8 cellular contexts compared by ENCODE assay signal in genomic region chr7:98107313-98107691, GRCh38. TPM values are rescaled to one million over a fixed set of nuclear protein-coding genes. Genes with fewer than 3 reads are reported as not detected.
A peak's percentile ranks its signal among the peaks of the same experiment; 100 is the strongest.
DNase-seq lines count a peak whose midpoint lies in the region; ATAC-seq and TF ChIP-seq lines count a peak whose summit lies in the region.

No MANE protein-coding gene starts in this region.

- intact Hi-C loops in CD8-positive, alpha-beta T cell (cut with DNase I, micrococcal nuclease) = loop anchor here (2.0 to 5.0 kb wide), 8 partner anchors 25 to 991 kb away; partner anchors contain the start of genes TRRAP (in 2 of the 2), BAIAP2L1 (in 1 of the 2), BRI3 (in 1 of the 2) and SDHAF3 (in 1 of the 2)
- intact Hi-C loops in naive thymus-derived CD4-positive, alpha-beta T cell (cut with micrococcal nuclease) = loop anchor here in 1 of 2 donors (2.0 kb wide), 1 partner anchor 1787 kb away; no protein-coding TSS in a partner anchor

- peak overlapping the region; percentile 98 for H3K4me3 Mint-ChIP-seq in CD8-positive, alpha-beta T cell
- peak overlapping the region; percentile 98 for H3K4me3 Mint-ChIP-seq in endothelial cell (ENCODE audit: unreplicated experiment)
- H3K4me3 Mint-ChIP-seq in naive thymus-derived CD4-positive, alpha-beta T cell = peak overlapping the region; percentile 90 to 99 (median 96)

- no peak overlapping the region for H3K27ac Mint-ChIP-seq in CD8-positive, alpha-beta T cell
- H3K27ac Mint-ChIP-seq in endothelial cell (ENCODE audit: unreplicated experiment) = peak overlapping the region; percentile 83
- H3K27ac Mint-ChIP-seq in naive thymus-derived CD4-positive, alpha-beta T cell = peak overlapping the region in 8 of 9 donors; percentile 53 to 91 (median 77)

- H3K27me3 Mint-ChIP-seq in CD8-positive, alpha-beta T cell (ENCODE audit: low read depth) = peaks cover 9% of the 10 kb centered on the region
- H3K27me3 Mint-ChIP-seq in endothelial cell (ENCODE audit: unreplicated experiment) = peaks cover 10% of the 10 kb centered on the region
- peaks cover 0 to 9% (median 5%) of the 10 kb centered on the region in 5 donors for H3K27me3 Mint-ChIP-seq in naive thymus-derived CD4-positive, alpha-beta T cell

- peak overlapping the region; percentile 65 for H3K27ac ChIP-seq in CD8-positive, alpha-beta T cell (ENCODE audit: low read depth, low read length)
- peak overlapping the region; percentile 92 for H3K27ac ChIP-seq in naive thymus-derived CD4-positive, alpha-beta T cell (ENCODE audit: low read depth, low read length)

- H3K9me3 ChIP-seq in CD8-positive, alpha-beta T cell (ENCODE audit: low read length) = no peaks in the 10 kb centered on the region
- H3K9me3 ChIP-seq in HAP-1 = no peaks in the 10 kb centered on the region
- H3K9me3 ChIP-seq in naive thymus-derived CD4-positive, alpha-beta T cell (ENCODE audit: control insufficient read depth in 2 of 3, low read length in 3 of 3) = peaks cover 0 to under 1% (median 0%) of the 10 kb centered on the region in 3 experiments

- no peaks in the 10 kb centered on the region for H3K36me3 ChIP-seq in CD8-positive, alpha-beta T cell (ENCODE audit: insufficient read depth, low read length)
- H3K36me3 ChIP-seq in HAP-1 (replicated peaks) = no peaks in the 10 kb centered on the region
- H3K36me3 ChIP-seq in naive thymus-derived CD4-positive, alpha-beta T cell (ENCODE audit: control insufficient read depth in 2 of 3, insufficient read depth in 3 of 3, low read length in 3 of 3) = peaks cover 0 to 4% (median 0%) of the 10 kb centered on the region in 3 experiments

- no peak for ATAC-seq in CD8-positive, alpha-beta T cell
- no peak for ATAC-seq in naive thymus-derived CD4-positive, alpha-beta T cell
- no peak for ATAC-seq in HG02870 (IDR thresholded peaks at IDR 0.05; ENCODE audit: unreplicated experiment)

- POLR2A ChIA-PET in CD8-positive, alpha-beta T cell (lab: Charles Lee) = interaction anchor here (0.7 to 1.2 kb wide), 2 partner anchors 25 to 1216 kb away, joined by 3 to 4 read pairs; no protein-coding TSS in a partner anchor
- POLR2A ChIA-PET in naive thymus-derived CD4-positive, alpha-beta T cell (lab: Charles Lee) = no interaction called here

- DNase-seq in CD8-positive, alpha-beta T cell = peak in 2 of 7 experiments; percentile 13 to 15
- DNase-seq in HAP-1 (ENCODE audit: low spot score in 2 of 2) (peak; percentile 20 to 26), SW480 (ENCODE audit: low spot score) (peak; percentile 56), endothelial cell (ENCODE audit: low spot score) (peak; percentile 18), COR-L47 (lab: John Stamatoyannopoulos, UW) (no peak), HuH-7 (ENCODE audit: low spot score) (no peak)
- DNase-seq in naive thymus-derived CD4-positive, alpha-beta T cell = peak in 2 of 9 donors; percentile 13 to 15

- TF ChIP-seq CTCF in CD8-positive, alpha-beta T cell (IDR thresholded peaks at IDR 0.05) = no peak
- no peak for TF ChIP-seq CTCF in endothelial cell (IDR thresholded peaks at IDR 0.05; ENCODE audit: unreplicated experiment)

- H3K9me3 Mint-ChIP-seq in CD8-positive, alpha-beta T cell = no peaks in the 10 kb centered on the region
- no peaks in the 10 kb centered on the region for H3K9me3 Mint-ChIP-seq in endothelial cell (ENCODE audit: unreplicated experiment)
- H3K9me3 Mint-ChIP-seq in naive thymus-derived CD4-positive, alpha-beta T cell = peaks cover 0 to 3% (median 0%) of the 10 kb centered on the region in 11 donors

- CTCF ChIA-PET in CD8-positive, alpha-beta T cell (lab: Charles Lee) = interaction anchor here (1.3 to 5.6 kb wide), 2 partner anchors 57 to 61 kb away, joined by 3 to 36 read pairs; no protein-coding TSS in a partner anchor
- CTCF ChIA-PET in naive thymus-derived CD4-positive, alpha-beta T cell (lab: Charles Lee) = interaction anchor here (1.4 kb wide), 1 partner anchor 59 kb away, joined by 4 read pairs; no protein-coding TSS in a partner anchor

- H3K4me1 Mint-ChIP-seq in CD8-positive, alpha-beta T cell (ENCODE audit: low read depth) = peaks cover 52% of the 10 kb centered on the region
- peaks cover 44% of the 10 kb centered on the region for H3K4me1 Mint-ChIP-seq in endothelial cell (ENCODE audit: unreplicated experiment)
- peaks cover 23 to 56% (median 53%) of the 10 kb centered on the region in 7 donors for H3K4me1 Mint-ChIP-seq in naive thymus-derived CD4-positive, alpha-beta T cell

- in situ Hi-C loops in HAP-1 (cut with MboI; ENCODE audit: low sequenced_read_pairs) = loop anchor here (10.0 kb wide), 1 partner anchor 57 kb away; no protein-coding TSS in a partner anchor

- peak overlapping the region; percentile 81 for H3K4me3 ChIP-seq in CD8-positive, alpha-beta T cell (ENCODE audit: low read depth, low read length)
- peak overlapping the region; percentile 91 for H3K4me3 ChIP-seq in HAP-1
- H3K4me3 ChIP-seq in naive thymus-derived CD4-positive, alpha-beta T cell (ENCODE audit: low read length) = peak overlapping the region; percentile 66

- H3K27me3 ChIP-seq in CD8-positive, alpha-beta T cell (ENCODE audit: insufficient read depth, low read length) = no peaks in the 10 kb centered on the region
- no peaks in the 10 kb centered on the region for H3K27me3 ChIP-seq in HAP-1 (ENCODE audit: low read depth)
- no peaks in the 10 kb centered on the region for H3K27me3 ChIP-seq in naive thymus-derived CD4-positive, alpha-beta T cell (ENCODE audit: control insufficient read depth in 2 of 2, insufficient read depth in 2 of 2, low read length in 2 of 2)

- H3K4me1 ChIP-seq in CD8-positive, alpha-beta T cell (ENCODE audit: insufficient read depth, low read length) = peaks cover 11% of the 10 kb centered on the region
- H3K4me1 ChIP-seq in HAP-1 = peaks cover 18% of the 10 kb centered on the region
- H3K4me1 ChIP-seq in naive thymus-derived CD4-positive, alpha-beta T cell (ENCODE audit: control insufficient read depth in 2 of 2, insufficient read depth in 2 of 2, low read length in 2 of 2) = peaks cover 10 to 26% of the 10 kb centered on the region in 2 donors

- H3K36me3 Mint-ChIP-seq in CD8-positive, alpha-beta T cell = peaks cover 8% of the 10 kb centered on the region
- H3K36me3 Mint-ChIP-seq in endothelial cell (ENCODE audit: low read depth, unreplicated experiment) = peaks cover 13% of the 10 kb centered on the region
- peaks cover 0 to under 1% (median 0%) of the 10 kb centered on the region in 5 donors for H3K36me3 Mint-ChIP-seq in naive thymus-derived CD4-positive, alpha-beta T cell

RNA-seq across cellular contexts. Expression of gene LMTK2, which starts 0.6 kb away (rescaled TPM):
- total RNA-seq in CD8-positive, alpha-beta T cell = 10 to 100 TPM; 33.5 to 33.8 TPM
- 32.5 TPM for total RNA-seq in endothelial cell (ENCODE audit: unreplicated experiment)
- total RNA-seq in naive thymus-derived CD4-positive, alpha-beta T cell = 10 to 100 TPM; 13.2 to 29.1 (median 25.9) TPM
- 1 to 10 TPM; 2.2 to 5.5 TPM for polyA plus RNA-seq in naive thymus-derived CD4-positive, alpha-beta T cell

Comparison
In these comparisons a context has a peak if more than half of its experiments do, and no peak if none do; other contexts are left out.
1. DNase-seq: peak in HAP-1 (2 of 2), SW480 (single experiment) and endothelial cell (single experiment); none in COR-L47 (single experiment) and HuH-7 (single experiment).
2. Peak in every context shown above with its lines, with median percentiles within 50 percentile points of each other: H3K4me3 ChIP-seq and H3K4me3 Mint-ChIP-seq.